Comparison of ENCODE assay signal across 8 cellular contexts in the genomic region with DNA sequence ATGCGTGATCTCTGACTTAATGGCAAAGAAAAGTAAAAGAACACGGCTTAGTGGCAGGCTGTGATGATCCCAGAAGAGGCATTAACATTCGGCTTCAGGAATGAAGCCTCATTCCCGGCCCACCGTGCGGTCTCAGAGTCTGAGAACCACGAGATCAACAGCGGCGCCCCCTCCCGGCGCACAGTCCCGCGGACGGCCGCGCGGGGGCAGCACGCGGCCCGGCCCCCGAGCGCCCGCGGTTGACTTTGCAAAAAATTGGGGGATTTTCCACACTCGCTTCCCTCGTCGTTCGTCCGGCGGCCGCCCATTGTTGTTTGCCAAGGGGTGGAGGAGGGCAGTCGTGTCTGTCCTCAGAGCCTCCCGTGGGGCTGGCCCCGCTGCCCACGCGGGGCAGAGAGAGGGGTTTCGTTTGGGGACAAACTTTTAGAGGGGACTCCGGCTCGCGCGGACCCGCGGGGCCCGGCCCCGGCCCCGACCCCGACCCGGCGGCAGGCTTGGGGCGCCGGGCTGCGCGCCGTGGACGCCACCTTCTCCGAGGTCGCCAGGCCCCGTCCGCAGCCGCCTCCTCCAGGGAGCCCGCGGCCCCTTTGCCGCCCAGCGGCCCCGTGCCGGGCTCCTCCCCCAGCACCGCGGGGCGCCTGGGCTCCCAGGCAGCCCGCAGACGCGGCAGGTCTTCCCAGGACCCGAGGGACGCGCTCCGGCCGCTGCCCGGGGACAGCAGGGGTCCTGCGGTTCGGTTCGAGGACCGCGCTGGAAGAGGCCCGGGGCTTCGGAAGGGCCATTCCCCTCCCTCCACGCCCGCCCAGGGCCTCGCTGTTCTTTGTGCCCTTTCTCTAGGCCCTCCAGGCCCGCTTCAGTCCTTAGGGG.
DNase-seq lines count a peak whose midpoint lies in the region; ATAC-seq lines count a peak whose summit lies in the region.

No MANE protein-coding gene starts in this region.

- DNase-seq in ACHN, result peak; percentile 82
- DNase-seq in NCI-H2171 treated with DMSO at 0.1 percent for 48 hours (lab: John Stamatoyannopoulos, UW), result peak; percentile 73
- DNase-seq in activated CD4-positive, CD25-positive, alpha-beta regulatory T cell treated with anti-CD3 and anti-CD28 coated beads, Interleukin-2, amount 50 U/mL, for 16 hours (ENCODE audit: low read depth, low spot score), result peak; percentile 60
- DNase-seq in cerebellar cortex (ENCODE audit: low spot score), result peak; percentile 88
- DNase-seq in stimulated activated CD4-positive, alpha-beta T cell treated with anti-CD3 and anti-CD28 coated beads, Interleukin-1b, Interleukin-23, amount 100 ng/mL, for 24 hours (ENCODE audit: low read depth in 4 of 4, low spot score in 1 of 4), result peak; percentile 65 to 81 (median 71)

- no peaks in the 10 kb centered on the region for H3K27me3 ChIP-seq in layer of hippocampus (ENCODE audit: control insufficient read depth, insufficient read depth, low read length)

- ATAC-seq in GM18519 (IDR thresholded peaks at IDR 0.05; ENCODE audit: low FRiP score, unreplicated experiment), result peak; percentile 55
- peak; percentile 48 for ATAC-seq in HG03039 (IDR thresholded peaks at IDR 0.05; ENCODE audit: unreplicated experiment)

- H3K27ac ChIP-seq in layer of hippocampus (ENCODE audit: low read depth, low read length), result peak overlapping the region; percentile 71

- in situ Hi-C loops in ACHN (cut with HindIII; ENCODE audit: low pct_ligation_motif_present, low pct_unique_long_range_greater_than_20kb, low sequenced_read_pairs), result no loop called here

Comparison
In these comparisons a context has a peak if more than half of its experiments do, and no peak if none do; other contexts are left out.
1. Peak in every context shown above with its lines: DNase-seq, ATAC-seq and H3K27ac ChIP-seq.